Comparison of ENCODE assay signal across 36 cellular contexts in the genomic region with DNA sequence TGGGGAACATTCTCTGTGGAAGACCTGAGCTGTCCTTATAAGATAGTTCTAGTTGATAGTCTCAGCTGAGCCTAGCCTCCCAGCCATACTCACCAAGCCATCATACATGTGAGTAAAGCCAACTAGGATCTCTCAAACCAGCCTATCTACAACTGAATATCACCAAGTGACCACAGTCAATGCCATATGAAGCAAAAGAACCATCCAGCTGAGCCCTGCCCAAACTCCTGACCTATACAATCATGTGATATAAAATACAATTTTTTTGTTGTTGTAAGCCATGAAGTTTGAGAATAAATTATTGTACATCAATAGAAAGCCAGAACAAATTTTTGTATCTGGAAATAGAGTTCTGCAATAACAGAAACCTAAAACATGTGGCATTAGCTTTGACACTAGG.
"Had no signal": no experiment of that assay in that cellular context is flagged by ENCODE, and none has a peak within 500 bp of the region (broad histone marks: within the 10 kb centered on the region; RNA-seq: fewer than 3 reads in every experiment).

No MANE protein-coding gene starts in this region.

- H3K4me3 ChIP-seq: MG63 had no signal

- DNase-seq: Karpas-422, Kasumi-1, MG63, MM.1S, MV-4-11, NCI-H1048, NCI-H1092, NCI-H1092 treated with DMSO at 0.1 percent for 48 hours, NCI-H1105, NCI-H1105 treated with DMSO at 0.1 percent for 48 hours, NCI-H1417, NCI-H1417 treated with DMSO at 0.1 percent for 48 hours, NCI-H1436, NCI-H1436 treated with DMSO at 0.1 percent for 48 hours, NCI-H146, NCI-H1694, NCI-H1694 treated with DMSO at 0.1 percent for 48 hours, NCI-H187, NCI-H187 treated with DMSO at 0.1 percent for 48 hours, NCI-H1930, NCI-H2029, NCI-H2029 treated with DMSO at 0.1 percent for 48 hours, NCI-H2081, NCI-H2081 treated with DMSO at 0.1 percent for 48 hours, NCI-H2107, NCI-H2171, NCI-H2171 treated with DMSO at 0.1 percent for 48 hours, NCI-H2227 treated with DMSO at 0.1 percent for 48 hours, NCI-H226, NCI-H345, NCI-H446, NCI-H446 treated with DMSO at 0.1 percent for 48 hours, NCI-H510A, NCI-H510A treated with DMSO at 0.1 percent for 48 hours, NCI-H524, NCI-H524 treated with DMSO at 0.1 percent for 48 hours had no signal

- H3K36me3 ChIP-seq: MG63 had no signal

- H3K9me3 ChIP-seq: MG63 had no signal

- H3K27me3 ChIP-seq: MG63 had no signal
